9 cellular contexts compared by ENCODE assay signal in genomic region chr12:108633534-108634224, GRCh38. TPM values are rescaled to one million over a fixed set of nuclear protein-coding genes. Genes with fewer than 3 reads are reported as not detected.
DNase-seq lines count a peak whose midpoint lies in the region; ATAC-seq and TF ChIP-seq lines count a peak whose summit lies in the region.
"Had no signal": no experiment of that assay in that cellular context is flagged by ENCODE, and none has a peak within 500 bp of the region (broad histone marks: within the 10 kb centered on the region; RNA-seq: fewer than 3 reads in every experiment).

Gene SELPLG (minus strand): TSS chr12:108633894. CDS start chr12:108624307, 9,587 bp downstream.

- peak within 1 kb of the TSS; percentile 45 for H3K4me3 ChIP-seq in NB4 (ENCODE audit: low read depth, low read length)
- H3K4me3 ChIP-seq in left ventricle myocardium inferior, result peak within 1 kb of the TSS; percentile 45

- DNase-seq in GM10248 (ENCODE audit: extremely low spot score) (peak; percentile 87), NB4 (ENCODE audit: low read depth) (peak; percentile 98), left ventricle myocardium inferior (peak; percentile 65), glutamatergic neuron (no peak), SW 1271 (lab: John Stamatoyannopoulos, UW) (no peak)
- peak; percentile 71 for DNase-seq in activated CD8-positive, alpha-beta memory T cell treated with anti-CD3 and anti-CD28 coated beads, Interleukin-2, amount 50 U/mL, for 24 hours (ENCODE audit: extremely low read depth)
- DNase-seq in stimulated activated CD4-positive, alpha-beta T cell treated with anti-CD3 and anti-CD28 coated beads, TNF-alpha, amount 100 ng/mL, for 1 hour (ENCODE audit: low read depth in 3 of 3, low spot score in 1 of 3), result peak; percentile 53 to 75 (median 66)

- H3K36me3 ChIP-seq in left ventricle myocardium inferior, result no peaks in the 10 kb centered on the region

- peaks cover 26% of the 10 kb centered on the region for H3K4me1 Mint-ChIP-seq in glutamatergic neuron (ENCODE audit: low read depth, unreplicated experiment)

- no peak within 1 kb of the TSS for H3K27ac Mint-ChIP-seq in glutamatergic neuron (ENCODE audit: unreplicated experiment)

- H3K27ac ChIP-seq in left ventricle myocardium inferior (replicated peaks), result peak within 1 kb of the TSS; percentile 53

- POLR2A ChIA-PET in GM10248 (lab: Yijun Ruan, JAX), result no interaction called here

- H3K27me3 Mint-ChIP-seq in glutamatergic neuron (ENCODE audit: unreplicated experiment), result peaks cover 2% of the 10 kb centered on the region

- intact Hi-C loops in left ventricle myocardium inferior (cut with micrococcal nuclease), result no loop called here

- peaks cover 6% of the 10 kb centered on the region for H3K9me3 Mint-ChIP-seq in glutamatergic neuron (ENCODE audit: unreplicated experiment)
- H3K9me3 Mint-ChIP-seq: nephron had no signal

- TF ChIP-seq CTCF in GM10248 (IDR thresholded peaks at IDR 0.05; ENCODE audit: control extremely low read depth, extremely low read depth, low read depth, missing control alignments) (peak; percentile 20), NB4 (IDR thresholded peaks at IDR 0.05; ENCODE audit: low read depth, low read length) (no peak), left ventricle myocardium inferior (IDR thresholded peaks at IDR 0.05; ENCODE audit: borderline replicate concordance) (no peak), glutamatergic neuron (IDR thresholded peaks at IDR 0.05; ENCODE audit: partially characterized antibody, unreplicated experiment) (no peak)

- TF ChIP-seq POLR2A in NB4 (IDR thresholded peaks at IDR 0.05; ENCODE audit: extremely low read depth, insufficient read length), result peak; percentile 43

- H3K36me3 Mint-ChIP-seq in glutamatergic neuron (ENCODE audit: unreplicated experiment), result no peaks in the 10 kb centered on the region

- H3K27me3 ChIP-seq in left ventricle myocardium inferior (ENCODE audit: low read depth), result no peaks in the 10 kb centered on the region

- peak; percentile 61 for ATAC-seq in GM21825 (IDR thresholded peaks at IDR 0.05; ENCODE audit: unreplicated experiment)

- H3K4me1 ChIP-seq in left ventricle myocardium inferior, result peaks cover 42% of the 10 kb centered on the region

- H3K4me3 Mint-ChIP-seq in glutamatergic neuron (ENCODE audit: unreplicated experiment), result no peak within 1 kb of the TSS
- H3K4me3 Mint-ChIP-seq: nephron had no signal

- CTCF ChIA-PET in GM10248 (lab: Yijun Ruan, JAX), result interaction anchor here (0.7 to 16.1 kb wide), 9 partner anchors 16 to 189 kb away, joined by 3 to 235 read pairs (median 4); no protein-coding TSS in a partner anchor

- H3K9me3 ChIP-seq in left ventricle myocardium inferior (replicated peaks), result no peaks in the 10 kb centered on the region

RNA-seq across cellular contexts. Expression of gene SELPLG, which starts in this region (rescaled TPM):
- 3.4 TPM for total RNA-seq in left ventricle myocardium inferior
- 0.34 TPM for total RNA-seq in glutamatergic neuron (ENCODE audit: unreplicated experiment)

Comparison
In these comparisons a context has a peak if more than half of its experiments do, and no peak if none do; other contexts are left out.
1. DNase-seq: peak in GM10248 (single experiment), NB4 (single experiment), activated CD8-positive, alpha-beta memory T cell treated with anti-CD3 and anti-CD28 coated beads, Interleukin-2, amount 50 U/mL, for 24 hours (single experiment), left ventricle myocardium inferior (single experiment) and stimulated activated CD4-positive, alpha-beta T cell treated with anti-CD3 and anti-CD28 coated beads, TNF-alpha, amount 100 ng/mL, for 1 hour (3 of 3); none in glutamatergic neuron (single experiment) and SW 1271 (0 of 2).